2 cellular contexts compared by ENCODE assay signal in the genomic region with DNA sequence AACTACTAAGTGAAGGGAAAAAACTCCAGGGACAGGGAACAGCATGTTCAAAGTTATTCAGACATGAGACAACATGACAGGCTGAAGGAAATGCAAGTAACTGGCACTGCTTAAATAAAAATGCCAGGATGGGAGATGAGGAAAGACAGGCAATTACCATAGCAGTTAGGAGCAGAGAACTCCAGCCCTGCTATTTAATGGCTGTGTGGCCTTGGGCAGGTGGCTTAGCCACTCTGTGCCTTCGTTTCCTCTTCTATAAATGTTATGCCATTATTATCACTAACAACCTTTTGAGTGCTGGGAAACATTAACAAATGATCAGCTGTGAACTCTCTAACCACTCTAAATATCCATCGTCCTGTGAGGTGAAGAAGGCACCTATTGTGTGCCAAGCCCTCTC.
TF ChIP-seq lines count a peak whose summit lies in the region.

No MANE protein-coding gene starts in this region.

TF ChIP-seq in HepG2, 621 proteins besides CTCF, POLR2A, EP300 and RAD21:
- TF ChIP-seq ETV6 (CRISPR knock-in tag; conservative IDR thresholded peaks at IDR 0.05) (no peak), ZNF768 (CRISPR knock-in tag; IDR thresholded peaks at IDR 0.05) (peak; percentile 22; the same call in 1 of the 2 replicates)

TF ChIP-seq in K562, 482 proteins besides CTCF, POLR2A, EP300 and RAD21:
- TF ChIP-seq RBM25 (IDR thresholded peaks at IDR 0.05; ENCODE audit: low read depth, low read length, severe bottlenecking) (peak; percentile 77), SIX5 (IDR thresholded peaks at IDR 0.05; ENCODE audit: borderline replicate concordance in 1 of 2, insufficient read depth in 1 of 2, low read depth in 1 of 2, low read length in 2 of 2) (no peak), ZFP36 (IDR thresholded peaks at IDR 0.05; ENCODE audit: low read depth, low read length, partially characterized antibody) (peak; percentile 52), ESRRB (CRISPR knock-in tag; IDR thresholded peaks at IDR 0.05; ENCODE audit: borderline replicate concordance) (no peak)
